7 cellular contexts compared by ENCODE assay signal in genomic region chr22:20320659-20321551, GRCh38. TPM values are rescaled to one million over a fixed set of nuclear protein-coding genes. Genes with fewer than 3 reads are reported as not detected.
DNase-seq lines count a peak whose midpoint lies in the region; ATAC-seq and TF ChIP-seq lines count a peak whose summit lies in the region.
"Not testable (repeated sequence)": the region's sequence is repeated elsewhere in the genome, so short reads cannot be mapped to it uniquely, and the experiment has no call there.

No MANE protein-coding gene starts in this region.

- not testable (repeated sequence) for H4K20me1 ChIP-seq in Karpas-422 (ENCODE audit: insufficient read depth, low read depth, low read length)

- peak overlapping the region; percentile 94 to 97 for H3K18ac ChIP-seq in mesenchymal stem cell (ENCODE audit: low read depth in 1 of 2, low read length in 2 of 2)

- H3K9me3 Mint-ChIP-seq in activated CD4-positive, alpha-beta T cell treated with anti-CD3 and anti-CD28 coated beads for 36 hours (ENCODE audit: low read depth) = not testable (repeated sequence)

- WGBS in gastroesophageal sphincter (ENCODE audit: low coverage in 1 of 2), 2 donors = 0 to 6% methylated on average over 6 of the region's 20 CpGs
- 51% methylated on average over 20 of the region's 20 CpGs for WGBS in mesenchymal stem cell

- H2AK5ac ChIP-seq in mesenchymal stem cell (ENCODE audit: low read length, severe bottlenecking) = not testable (repeated sequence)

- H3K4me1 Mint-ChIP-seq in activated CD4-positive, alpha-beta T cell treated with anti-CD3 and anti-CD28 coated beads for 36 hours = peaks cover 55% of the 10 kb centered on the region

- peaks cover 25% of the 10 kb centered on the region for H3K4me1 ChIP-seq in Karpas-422 (ENCODE audit: low read length)
- H3K4me1 ChIP-seq in breast epithelium = not testable (repeated sequence)
- H3K4me1 ChIP-seq in gastroesophageal sphincter = peaks cover 0 to 52% (median 19%) of the 10 kb centered on the region in 3 donors
- peaks cover 30% of the 10 kb centered on the region for H3K4me1 ChIP-seq in mesenchymal stem cell (ENCODE audit: control insufficient read depth, insufficient read depth, low read depth, low read length)
- peaks cover 21 to 33% of the 10 kb centered on the region in 2 donors for H3K4me1 ChIP-seq in gastrocnemius medialis

- H3K4me2 ChIP-seq in Karpas-422 (ENCODE audit: low read depth, low read length, poor library complexity, severe bottlenecking) = peak overlapping the region; percentile 95
- peak overlapping the region; percentile 92 for H3K4me2 ChIP-seq in mesenchymal stem cell (ENCODE audit: low read length, poor library complexity, severe bottlenecking)

- H3K27ac ChIP-seq in Karpas-422 (ENCODE audit: low read length); mesenchymal stem cell (ENCODE audit: low read length, poor library complexity, severe bottlenecking): not testable (repeated sequence)
- H3K27ac ChIP-seq in breast epithelium (peak overlapping the region; percentile 75 to 79), gastroesophageal sphincter (peak overlapping the region; percentile 12 to 93 (median 88)), gastrocnemius medialis (peak overlapping the region; percentile 96 to 99 (median 97))

- TF ChIP-seq POLR2A in breast epithelium (IDR thresholded peaks at IDR 0.05); gastroesophageal sphincter (IDR thresholded peaks at IDR 0.05); gastrocnemius medialis (IDR thresholded peaks at IDR 0.05): not testable (repeated sequence)

- not testable (repeated sequence) for DNase-seq in GM12865 (ENCODE audit: low read depth); Karpas-422; gastrocnemius medialis
- DNase-seq in activated CD4-positive, alpha-beta T cell treated with anti-CD3 and anti-CD28 coated beads for 36 hours = peak; percentile 26
- DNase-seq in breast epithelium (ENCODE audit: low spot score in 2 of 2) (peak in 1 of 2 donors; percentile 17), mesenchymal stem cell (peak; percentile 36)

- peak overlapping the region; percentile 34 to 73 for H3K23ac ChIP-seq in mesenchymal stem cell (ENCODE audit: low read length in 2 of 2)

- H3K4me3 ChIP-seq in GM12865 (ENCODE audit: low read depth, low read length) (peak overlapping the region; percentile 83), Karpas-422 (ENCODE audit: low read length) (peak overlapping the region; percentile 76), breast epithelium (peak overlapping the region; percentile 78 to 95 (median 80)), gastroesophageal sphincter (peak overlapping the region; percentile 91 to 93), mesenchymal stem cell (ENCODE audit: insufficient read depth in 1 of 2, low read depth in 1 of 2, low read length in 2 of 2) (peak overlapping the region; percentile 90 to 97), gastrocnemius medialis (peak overlapping the region; percentile 92 to 95 (median 93))

- H2AFZ ChIP-seq in Karpas-422 (ENCODE audit: low read length); mesenchymal stem cell (ENCODE audit: low read depth, low read length): not testable (repeated sequence)

- peak overlapping the region; percentile 93 for H4K91ac ChIP-seq in mesenchymal stem cell (ENCODE audit: low read length)

- peak overlapping the region in 1 of 2 experiments; percentile 34 for H2BK12ac ChIP-seq in mesenchymal stem cell (ENCODE audit: low read length in 2 of 2)

- intact Hi-C loops in activated CD4-positive, alpha-beta T cell treated with anti-CD3 and anti-CD28 coated beads for 36 hours (cut with DNase I, micrococcal nuclease) = loop anchor here (1.0 to 10.0 kb wide), 6 partner anchors 22 to 466 kb away; partner anchors contain the start of genes DGCR8 (in 1 of the 2), GNB1L (in 1 of the 2), RTL10 (in 1 of the 2) and TRMT2A (in 1 of the 2)
- intact Hi-C loops in breast epithelium (cut with DNase I; ENCODE audit: low total_unique reads) = not testable (repeated sequence)
- intact Hi-C loops in gastrocnemius medialis (cut with DNase I; ENCODE audit: low total_unique reads) = loop anchor here (10.0 kb wide), 1 partner anchor 174 kb away; the partner anchor contains the start of gene KLHL22

- TF ChIP-seq CTCF in GM12865 (IDR thresholded peaks at IDR 0.05; ENCODE audit: insufficient read depth, low read depth, low read length, missing control alignments); breast epithelium (IDR thresholded peaks at IDR 0.05); gastroesophageal sphincter (IDR thresholded peaks at IDR 0.05); gastrocnemius medialis (IDR thresholded peaks at IDR 0.05 in 4 of 5, conservative IDR thresholded peaks at IDR 0.05 in 1 of 5): not testable (repeated sequence)

- peak overlapping the region; percentile 79 for H3K27ac Mint-ChIP-seq in activated CD4-positive, alpha-beta T cell treated with anti-CD3 and anti-CD28 coated beads for 36 hours

- H3K79me2 ChIP-seq in Karpas-422 (ENCODE audit: low read length) = not testable (repeated sequence)

- H3K14ac ChIP-seq in mesenchymal stem cell (ENCODE audit: low read length in 2 of 2) = peak overlapping the region in 1 of 2 experiments; percentile 99

- H3K4me3 Mint-ChIP-seq in activated CD4-positive, alpha-beta T cell treated with anti-CD3 and anti-CD28 coated beads for 36 hours = peak overlapping the region; percentile 85

- CTCF ChIA-PET in activated CD4-positive, alpha-beta T cell treated with anti-CD3 and anti-CD28 coated beads for 36 hours (lab: Charles Lee) = not testable (repeated sequence)

- not testable (repeated sequence) for H2BK5ac ChIP-seq in mesenchymal stem cell (ENCODE audit: low read depth, low read length, poor library complexity, severe bottlenecking)

- H3K36me3 Mint-ChIP-seq in activated CD4-positive, alpha-beta T cell treated with anti-CD3 and anti-CD28 coated beads for 36 hours (ENCODE audit: low read depth) = not testable (repeated sequence)

- H4K8ac ChIP-seq in mesenchymal stem cell (ENCODE audit: low read length) = peak overlapping the region; percentile 96

- not testable (repeated sequence) for H3K27me3 Mint-ChIP-seq in activated CD4-positive, alpha-beta T cell treated with anti-CD3 and anti-CD28 coated beads for 36 hours

- not testable (repeated sequence) for ATAC-seq in activated CD4-positive, alpha-beta T cell treated with anti-CD3 and anti-CD28 coated beads for 36 hours; gastroesophageal sphincter
- peak; percentile 45 to 58 for ATAC-seq in gastrocnemius medialis

- H3K79me1 ChIP-seq in mesenchymal stem cell (replicated peaks; ENCODE audit: low read length, poor library complexity, severe bottlenecking) = peaks cover 37% of the 10 kb centered on the region

- peak overlapping the region; percentile 85 for H2BK120ac ChIP-seq in mesenchymal stem cell (ENCODE audit: low read depth, low read length)

- not testable (repeated sequence) for H3K9me2 ChIP-seq in Karpas-422 (replicated peaks; ENCODE audit: insufficient read depth, low read length)

- not testable (repeated sequence) for H3K27me3 ChIP-seq in Karpas-422 (ENCODE audit: low read length); breast epithelium; gastroesophageal sphincter; mesenchymal stem cell (ENCODE audit: control insufficient read depth in 1 of 2, insufficient read depth in 1 of 2, low read length in 2 of 2); gastrocnemius medialis

- H3K9ac ChIP-seq in Karpas-422 (ENCODE audit: low read length) (peak overlapping the region; percentile 92), mesenchymal stem cell (ENCODE audit: low read length) (peak overlapping the region; percentile 94)

- not testable (repeated sequence) for H3K36me3 ChIP-seq in Karpas-422 (ENCODE audit: insufficient read depth, low read length); breast epithelium; gastroesophageal sphincter; mesenchymal stem cell (ENCODE audit: control insufficient read depth in 1 of 2, insufficient read depth in 2 of 2, low read depth in 1 of 2, low read length in 2 of 2); gastrocnemius medialis

- POLR2A ChIA-PET in activated CD4-positive, alpha-beta T cell treated with anti-CD3 and anti-CD28 coated beads for 36 hours (lab: Charles Lee) = not testable (repeated sequence)

- TF ChIP-seq EP300 in gastroesophageal sphincter (IDR thresholded peaks at IDR 0.05) = not testable (repeated sequence)

- peak overlapping the region; percentile 80 for H2BK15ac ChIP-seq in mesenchymal stem cell (ENCODE audit: low read depth, poor library complexity, severe bottlenecking)

- in situ Hi-C loops in gastrocnemius medialis (cut with MboI; ENCODE audit: low sequenced_read_pairs in 4 of 4) = not testable (repeated sequence)

- H3K9me3 ChIP-seq in Karpas-422 (ENCODE audit: low read length); breast epithelium; gastroesophageal sphincter; mesenchymal stem cell (ENCODE audit: control insufficient read depth, low read length); gastrocnemius medialis: not testable (repeated sequence)

- H3K4ac ChIP-seq in mesenchymal stem cell (ENCODE audit: low read depth in 1 of 2, low read length in 2 of 2) = peak overlapping the region; percentile 75 to 94

RNA-seq across cellular contexts. Expression of gene DGCR6L, which starts 1.0 kb away (rescaled TPM):
- 32.7 and 64.7 TPM in 2 replicates for total RNA-seq in Karpas-422 (2014; rRNA removed; shearing (Covaris generic); ENCODE audit: low replicate concordance)
- 10 to 100 TPM; 22.4 to 24.8 TPM for total RNA-seq in activated CD4-positive, alpha-beta T cell treated with anti-CD3 and anti-CD28 coated beads for 36 hours
- 10 to 100 TPM; 58.3 to 73.6 (median 60.6) TPM for total RNA-seq in breast epithelium
- 10 to 100 TPM; 39.8 to 69.2 (median 60.4) TPM for total RNA-seq in gastroesophageal sphincter
- 24.5 TPM for polyA plus RNA-seq in mesenchymal stem cell (2013, experiment 1 of 2)
- polyA plus RNA-seq in mesenchymal stem cell (2013, experiment 2 of 2) = 24.9 TPM
- total RNA-seq in gastrocnemius medialis = 100 to 1,000 TPM in 1 of 4 donors, 10 to 100 TPM in 3; 43.5 to 105 (median 67.5) TPM

RNA-seq across cellular contexts. Expression of gene RTN4R, which starts 52.8 kb away (rescaled TPM):
- 0.29 and 0.30 TPM in 2 replicates for total RNA-seq in Karpas-422 (2014; rRNA removed; shearing (Covaris generic); ENCODE audit: low replicate concordance)
- total RNA-seq in activated CD4-positive, alpha-beta T cell treated with anti-CD3 and anti-CD28 coated beads for 36 hours = 1 to 10 TPM; 2.2 to 2.3 TPM
- total RNA-seq in breast epithelium (1 to 10 TPM in 2 of 3 donors, under 1 TPM in 1; 0.48 to 2.0 (median 1.9) TPM), gastroesophageal sphincter (1 to 10 TPM in 2 of 4 donors, not detected in 2; 1.3 to 2.4 TPM), gastrocnemius medialis (under 1 TPM in 2 of 4 donors, not detected in 2; 0.29 to 0.75 TPM)
- polyA plus RNA-seq in mesenchymal stem cell (2013, experiment 1 of 2) = 0.79 TPM
- polyA plus RNA-seq in mesenchymal stem cell (2013, experiment 2 of 2) = 0.93 TPM
